20 cellular contexts compared by ENCODE assay signal in the genomic region with DNA sequence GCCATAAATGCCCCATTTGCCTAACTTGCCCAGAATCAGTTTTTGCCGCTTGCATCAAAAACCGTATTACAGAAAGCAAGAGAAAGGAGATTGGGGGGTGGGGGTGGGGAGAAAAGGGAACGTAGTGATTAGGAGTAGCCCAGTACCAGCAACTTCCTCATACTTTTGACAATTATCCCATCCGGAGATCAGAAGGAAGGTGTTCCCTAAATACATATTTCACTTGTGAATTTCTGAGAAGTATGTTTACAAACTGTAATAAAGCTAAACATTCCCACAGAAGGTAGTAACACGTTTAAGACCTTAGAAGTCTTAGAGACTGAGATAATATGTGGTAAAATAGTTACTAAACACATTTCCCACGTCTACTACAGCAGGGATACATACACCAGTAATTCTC.
"Had no signal": no experiment of that assay in that cellular context is flagged by ENCODE, and none has a peak within 500 bp of the region (broad histone marks: within the 10 kb centered on the region; RNA-seq: fewer than 3 reads in every experiment).

No MANE protein-coding gene starts in this region.

- H3K27me3 Mint-ChIP-seq: activated B cell treated with CpG ODN at 0.5 μM for 24 hours; activated CD8-positive, alpha-beta T cell treated with anti-CD3 and anti-CD28 coated beads for 36 hours; activated naive CD8-positive, alpha-beta T cell treated with anti-CD3 and anti-CD28 coated beads, Interleukin-2, amount 10 ng/mL, durations not matched to agents 7 days and 5 days; effector memory CD8-positive, alpha-beta T cell; memory B cell had no signal

- DNase-seq: activated B cell treated with CpG ODN at 0.5 μM for 24 hours; activated CD4-positive, alpha-beta T cell treated with anti-CD3 and anti-CD28 coated beads for 48 hours; activated CD8-positive, alpha-beta memory T cell treated with anti-CD3 and anti-CD28 coated beads, Interleukin-2, amount 50 U/mL, for 4 hours; activated CD8-positive, alpha-beta T cell treated with anti-CD3 and anti-CD28 coated beads for 36 hours; activated gamma-delta T cell treated with Interleukin-2 at 50 U/mL for 16 hours; activated naive CD8-positive, alpha-beta T cell treated with anti-CD3 and anti-CD28 coated beads, Interleukin-2, amount 10 ng/mL, durations not matched to agents 7 days and 5 days; activated T-cell treated with anti-CD3 and anti-CD28 coated beads, Interleukin-2, amount 50 U/mL, for 72 hours; dermis blood vessel endothelial cell; effector memory CD8-positive, alpha-beta T cell; heart left ventricle; nucleus accumbens; posterior cingulate gyrus; retina; uterus had no signal

- H3K27ac ChIP-seq: ascending aorta, breast epithelium, heart left ventricle, uterus had no signal

- ATAC-seq: activated CD8-positive, alpha-beta T cell treated with anti-CD3 and anti-CD28 coated beads for 36 hours; activated T-cell treated with anti-CD3 and anti-CD28 coated beads, Interleukin-2, amount 50 U/mL, for 72 hours; effector memory CD8-positive, alpha-beta T cell; heart left ventricle; left lobe of liver; stimulated activated effector memory CD8-positive, alpha-beta T cell treated with anti-CD3 and anti-CD28 coated beads, Interleukin-12 subunit alpha, Interleukin-12 subunit beta, amount 100 ng/mL, for 72 hours had no signal

- H3K36me3 ChIP-seq: breast epithelium, uterus had no signal

- H3K4me3 Mint-ChIP-seq: activated B cell treated with CpG ODN at 0.5 μM for 24 hours; activated CD8-positive, alpha-beta T cell treated with anti-CD3 and anti-CD28 coated beads for 36 hours; activated naive CD8-positive, alpha-beta T cell treated with anti-CD3 and anti-CD28 coated beads, Interleukin-2, amount 10 ng/mL, durations not matched to agents 7 days and 5 days; activated T-cell treated with anti-CD3 and anti-CD28 coated beads, Interleukin-2, amount 50 U/mL, for 72 hours; effector memory CD8-positive, alpha-beta T cell; memory B cell; nephron; stimulated activated effector memory CD8-positive, alpha-beta T cell treated with anti-CD3 and anti-CD28 coated beads, Interleukin-12 subunit alpha, Interleukin-12 subunit beta, amount 100 ng/mL, for 72 hours had no signal

- H3K4me1 Mint-ChIP-seq: activated B cell treated with CpG ODN at 0.5 μM for 24 hours, nephron had no signal

- H3K4me3 ChIP-seq: ascending aorta, breast epithelium, heart left ventricle, uterus had no signal

- H3K9me3 Mint-ChIP-seq: activated B cell treated with CpG ODN at 0.5 μM for 24 hours; activated CD8-positive, alpha-beta T cell treated with anti-CD3 and anti-CD28 coated beads for 36 hours; activated naive CD8-positive, alpha-beta T cell treated with anti-CD3 and anti-CD28 coated beads, Interleukin-2, amount 10 ng/mL, durations not matched to agents 7 days and 5 days; activated T-cell treated with anti-CD3 and anti-CD28 coated beads, Interleukin-2, amount 50 U/mL, for 72 hours; effector memory CD8-positive, alpha-beta T cell; memory B cell; nephron; stimulated activated effector memory CD8-positive, alpha-beta T cell treated with anti-CD3 and anti-CD28 coated beads, Interleukin-12 subunit alpha, Interleukin-12 subunit beta, amount 100 ng/mL, for 72 hours had no signal

- H3K4me1 ChIP-seq: ascending aorta, breast epithelium, uterus had no signal

- H3K9me3 ChIP-seq: ascending aorta, breast epithelium, heart left ventricle, uterus had no signal

- H3K27me3 ChIP-seq: ascending aorta, breast epithelium, heart left ventricle, uterus had no signal

- H3K27ac Mint-ChIP-seq: activated B cell treated with CpG ODN at 0.5 μM for 24 hours; activated CD8-positive, alpha-beta T cell treated with anti-CD3 and anti-CD28 coated beads for 36 hours; activated naive CD8-positive, alpha-beta T cell treated with anti-CD3 and anti-CD28 coated beads, Interleukin-2, amount 10 ng/mL, durations not matched to agents 7 days and 5 days; activated T-cell treated with anti-CD3 and anti-CD28 coated beads, Interleukin-2, amount 50 U/mL, for 72 hours; effector memory CD8-positive, alpha-beta T cell; memory B cell; nephron had no signal
